In genomic region chr22:37563153-37564081, GRCh38 we compare ENCODE assay signal across 1 cellular context.
TF ChIP-seq lines count a peak whose summit lies in the region.

No MANE protein-coding gene starts in this region.

TF ChIP-seq in HEK293, 187 proteins besides CTCF, POLR2A, EP300 and RAD21 (continues in another document):
- no peak for TF ChIP-seq ZNF677 (tag by site-specific recombination; IDR thresholded peaks at IDR 0.05)
- peak; percentile 27; the same call in 1 of the 2 replicates for TF ChIP-seq ZFHX2 (tag by site-specific recombination; conservative IDR thresholded peaks at IDR 0.05)
- TF ChIP-seq ZNF692 (tag by site-specific recombination; IDR thresholded peaks at IDR 0.05) = peak; percentile 58; the same call in 1 of the 2 replicates
- no peak for TF ChIP-seq PBX3 (CRISPR knock-in tag; IDR thresholded peaks at IDR 0.05)
- TF ChIP-seq ZNF548 (tag by site-specific recombination; IDR thresholded peaks at IDR 0.05) = no peak
- TF ChIP-seq ZNF571 (tag by site-specific recombination; IDR thresholded peaks at IDR 0.05) = no peak
- no peak for TF ChIP-seq ZBTB11 (tag by site-specific recombination; conservative IDR thresholded peaks at IDR 0.05; ENCODE audit: low read depth)
- no peak for TF ChIP-seq ZNF658 (tag by site-specific recombination; IDR thresholded peaks at IDR 0.05)
- TF ChIP-seq ZNF350 (tag by site-specific recombination; IDR thresholded peaks at IDR 0.05) = no peak
- no peak for TF ChIP-seq SALL2 (tag by site-specific recombination; IDR thresholded peaks at IDR 0.05; ENCODE audit: borderline replicate concordance)
- no peak for TF ChIP-seq OSR2 (tag by site-specific recombination; IDR thresholded peaks at IDR 0.05)
- peak; percentile 99 for TF ChIP-seq PATZ1 (tag by site-specific recombination; IDR thresholded peaks at IDR 0.05)
- no peak for TF ChIP-seq ZNF514 (tag by site-specific recombination; IDR thresholded peaks at IDR 0.05)
- TF ChIP-seq ZBTB48 (tag by site-specific recombination; IDR thresholded peaks at IDR 0.05) = no peak
- no peak for TF ChIP-seq FEZF1 (tag by site-specific recombination; IDR thresholded peaks at IDR 0.05)
- no peak for TF ChIP-seq ZNF785 (tag by site-specific recombination; IDR thresholded peaks at IDR 0.05)
- no peak; the same call in 1 of the 2 replicates for TF ChIP-seq ZNF558 (tag by site-specific recombination; IDR thresholded peaks at IDR 0.05)
- no peak for TF ChIP-seq ZNF148 (tag by site-specific recombination; IDR thresholded peaks at IDR 0.05; ENCODE audit: borderline replicate concordance)
- peak; percentile 44; the same call in 1 of the 2 replicates for TF ChIP-seq ZNF324 (tag by site-specific recombination; IDR thresholded peaks at IDR 0.05)
- TF ChIP-seq ZNF544 (tag by site-specific recombination; IDR thresholded peaks at IDR 0.05) = no peak
- peak; percentile 98 for TF ChIP-seq ATF2 (tag by site-specific recombination; IDR thresholded peaks at IDR 0.05; ENCODE audit: low read depth)
- no peak for TF ChIP-seq ZNF747 (tag by site-specific recombination; IDR thresholded peaks at IDR 0.05)
- TF ChIP-seq ZNF138 (tag by site-specific recombination; IDR thresholded peaks at IDR 0.05; ENCODE audit: borderline replicate concordance) = no peak
- no peak for TF ChIP-seq HOXC10 (CRISPR knock-in tag; IDR thresholded peaks at IDR 0.05)
- TF ChIP-seq ZNF248 (tag by site-specific recombination; IDR thresholded peaks at IDR 0.05) = no peak
- peak; percentile 82 for TF ChIP-seq SCRT1 (tag by site-specific recombination; IDR thresholded peaks at IDR 0.05; ENCODE audit: borderline replicate concordance)
- no peak for TF ChIP-seq ZNF174 (tag by site-specific recombination; IDR thresholded peaks at IDR 0.05)
- TF ChIP-seq ZBTB21 (tag by site-specific recombination; IDR thresholded peaks at IDR 0.05) = peak; percentile 65
- no peak for TF ChIP-seq HOXA7 (CRISPR knock-in tag; IDR thresholded peaks at IDR 0.05; ENCODE audit: borderline replicate concordance)
- TF ChIP-seq ZNF37A (tag by site-specific recombination; IDR thresholded peaks at IDR 0.05) = no peak
- TF ChIP-seq ZBTB17 (tag by site-specific recombination; IDR thresholded peaks at IDR 0.05) = peak; percentile 79
- TF ChIP-seq ZNF792 (tag by site-specific recombination; IDR thresholded peaks at IDR 0.05) = no peak
- no peak for TF ChIP-seq ZNF112 (tag by site-specific recombination; IDR thresholded peaks at IDR 0.05)
- no peak for TF ChIP-seq ZNF626 (tag by site-specific recombination; IDR thresholded peaks at IDR 0.05)
- no peak for TF ChIP-seq ZNF274 (IDR thresholded peaks at IDR 0.05; ENCODE audit: low read length)
- TF ChIP-seq ZNF274 (tag by site-specific recombination; IDR thresholded peaks at IDR 0.05; ENCODE audit: borderline replicate concordance) = no peak
- peak; percentile 98 for TF ChIP-seq GLIS1 (tag by site-specific recombination; IDR thresholded peaks at IDR 0.05)
- no peak for TF ChIP-seq ZNF449 (tag by site-specific recombination; IDR thresholded peaks at IDR 0.05)
- no peak for TF ChIP-seq ZSCAN30 (tag by site-specific recombination; IDR thresholded peaks at IDR 0.05)
- TF ChIP-seq ZNF24 (tag by site-specific recombination; IDR thresholded peaks at IDR 0.05) = peak; percentile 31; the same call in 1 of the 2 replicates
- TF ChIP-seq SETDB1 (IDR thresholded peaks at IDR 0.05; ENCODE audit: insufficient read length, low read length) = no peak
- no peak for TF ChIP-seq ZNF623 (tag by site-specific recombination; IDR thresholded peaks at IDR 0.05)
- TF ChIP-seq YY1 (tag by site-specific recombination; IDR thresholded peaks at IDR 0.05) = no peak
- TF ChIP-seq ZNF114 (tag by site-specific recombination; IDR thresholded peaks at IDR 0.05) = no peak
- peak; percentile 53 for TF ChIP-seq ZNF341 (tag by site-specific recombination; IDR thresholded peaks at IDR 0.05; ENCODE audit: low read depth)
- TF ChIP-seq KLF8 (tag by site-specific recombination; IDR thresholded peaks at IDR 0.05) = no peak; the same call in 1 of the 2 replicates
- no peak for TF ChIP-seq RBAK (tag by site-specific recombination; IDR thresholded peaks at IDR 0.05)
- no peak for TF ChIP-seq ZNF416 (tag by site-specific recombination; IDR thresholded peaks at IDR 0.05)
- TF ChIP-seq ZNF768 (tag by site-specific recombination; IDR thresholded peaks at IDR 0.05) = no peak
- TF ChIP-seq ZBTB7A (tag by site-specific recombination; IDR thresholded peaks at IDR 0.05; ENCODE audit: low read depth) = no peak; the same call in 1 of the 2 replicates
- peak; percentile 31; the same call in 1 of the 2 replicates for TF ChIP-seq ZIC2 (tag by site-specific recombination; IDR thresholded peaks at IDR 0.05)
- no peak for TF ChIP-seq ZNF121 (tag by site-specific recombination; IDR thresholded peaks at IDR 0.05)
- peak; percentile 93 for TF ChIP-seq ZNF629 (tag by site-specific recombination; IDR thresholded peaks at IDR 0.05)
- no peak for TF ChIP-seq ZNF488 (tag by site-specific recombination; IDR thresholded peaks at IDR 0.05)
- TF ChIP-seq ZNF624 (tag by site-specific recombination; IDR thresholded peaks at IDR 0.05) = no peak
- TF ChIP-seq BCL6B (tag by site-specific recombination; IDR thresholded peaks at IDR 0.05) = no peak
- TF ChIP-seq EGR2 (tag by site-specific recombination; IDR thresholded peaks at IDR 0.05; ENCODE audit: low read depth) = peak; percentile 58; the same call in 1 of the 2 replicates
- TF ChIP-seq ZBTB20 (tag by site-specific recombination; IDR thresholded peaks at IDR 0.05) = peak; percentile 49; the same call in 1 of the 2 replicates
- no peak for TF ChIP-seq WT1 (tag by site-specific recombination; IDR thresholded peaks at IDR 0.05)
- no peak for TF ChIP-seq ZNF155 (tag by site-specific recombination; IDR thresholded peaks at IDR 0.05)
- no peak for TF ChIP-seq ZNF10 (tag by site-specific recombination; IDR thresholded peaks at IDR 0.05)
